1 cellular context compared by ENCODE assay signal in the genomic region with DNA sequence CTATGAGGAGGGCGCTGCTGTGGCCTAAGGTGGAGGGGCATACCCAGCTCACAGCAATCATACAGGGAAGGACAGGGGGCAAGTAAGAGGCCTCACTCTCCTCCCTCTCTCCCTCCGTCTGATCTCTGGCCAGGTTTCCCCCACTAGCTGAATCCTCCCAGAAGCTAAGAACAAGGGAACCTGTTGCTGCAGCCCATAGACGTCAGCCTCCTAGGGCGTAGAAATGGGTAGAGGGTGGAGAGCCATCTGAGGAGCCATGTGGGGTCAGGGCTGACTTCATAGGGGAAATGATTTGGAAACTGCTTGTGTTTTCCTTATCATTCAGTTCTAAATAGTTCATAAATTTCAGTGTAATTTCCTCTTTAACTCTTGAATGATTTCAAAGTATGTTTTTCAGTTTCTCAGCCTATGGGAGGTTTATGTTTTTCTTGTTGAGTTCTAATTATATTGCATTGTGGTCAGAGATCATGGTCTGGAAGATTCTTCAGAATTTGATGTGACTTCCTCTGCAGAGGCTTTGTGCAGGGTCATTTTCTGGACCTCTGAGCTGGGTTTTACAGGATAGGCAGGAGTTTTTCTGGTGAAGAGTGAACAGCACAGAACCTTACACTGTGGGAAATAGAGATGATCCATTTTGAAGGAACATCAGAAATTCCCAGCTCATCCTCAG.
TF ChIP-seq lines count a peak whose summit lies in the region.

No MANE protein-coding gene starts in this region.

TF ChIP-seq in K562, 482 proteins besides CTCF, POLR2A, EP300 and RAD21:
- TF ChIP-seq, protein P1, sequence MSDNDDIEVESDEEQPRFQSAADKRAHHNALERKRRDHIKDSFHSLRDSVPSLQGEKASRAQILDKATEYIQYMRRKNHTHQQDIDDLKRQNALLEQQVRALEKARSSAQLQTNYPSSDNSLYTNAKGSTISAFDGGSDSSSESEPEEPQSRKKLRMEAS (CRISPR knock-in tag; IDR thresholded peaks at IDR 0.05): peak; percentile 39; the same call in 1 of the 2 replicates
- TF ChIP-seq, protein P2, sequence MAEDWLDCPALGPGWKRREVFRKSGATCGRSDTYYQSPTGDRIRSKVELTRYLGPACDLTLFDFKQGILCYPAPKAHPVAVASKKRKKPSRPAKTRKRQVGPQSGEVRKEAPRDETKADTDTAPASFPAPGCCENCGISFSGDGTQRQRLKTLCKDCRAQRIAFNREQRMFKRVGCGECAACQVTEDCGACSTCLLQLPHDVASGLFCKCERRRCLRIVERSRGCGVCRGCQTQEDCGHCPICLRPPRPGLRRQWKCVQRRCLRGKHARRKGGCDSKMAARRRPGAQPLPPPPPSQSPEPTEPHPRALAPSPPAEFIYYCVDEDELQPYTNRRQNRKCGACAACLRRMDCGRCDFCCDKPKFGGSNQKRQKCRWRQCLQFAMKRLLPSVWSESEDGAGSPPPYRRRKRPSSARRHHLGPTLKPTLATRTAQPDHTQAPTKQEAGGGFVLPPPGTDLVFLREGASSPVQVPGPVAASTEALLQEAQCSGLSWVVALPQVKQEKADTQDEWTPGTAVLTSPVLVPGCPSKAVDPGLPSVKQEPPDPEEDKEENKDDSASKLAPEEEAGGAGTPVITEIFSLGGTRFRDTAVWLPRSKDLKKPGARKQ (CRISPR knock-in tag; IDR thresholded peaks at IDR 0.05): no peak
- TF ChIP-seq, protein P3, sequence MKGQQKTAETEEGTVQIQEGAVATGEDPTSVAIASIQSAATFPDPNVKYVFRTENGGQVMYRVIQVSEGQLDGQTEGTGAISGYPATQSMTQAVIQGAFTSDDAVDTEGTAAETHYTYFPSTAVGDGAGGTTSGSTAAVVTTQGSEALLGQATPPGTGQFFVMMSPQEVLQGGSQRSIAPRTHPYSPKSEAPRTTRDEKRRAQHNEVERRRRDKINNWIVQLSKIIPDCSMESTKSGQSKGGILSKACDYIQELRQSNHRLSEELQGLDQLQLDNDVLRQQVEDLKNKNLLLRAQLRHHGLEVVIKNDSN (CRISPR knock-in tag; IDR thresholded peaks at IDR 0.05): peak; percentile 30; the same call in 1 of the 2 replicates
